In the genomic region with DNA sequence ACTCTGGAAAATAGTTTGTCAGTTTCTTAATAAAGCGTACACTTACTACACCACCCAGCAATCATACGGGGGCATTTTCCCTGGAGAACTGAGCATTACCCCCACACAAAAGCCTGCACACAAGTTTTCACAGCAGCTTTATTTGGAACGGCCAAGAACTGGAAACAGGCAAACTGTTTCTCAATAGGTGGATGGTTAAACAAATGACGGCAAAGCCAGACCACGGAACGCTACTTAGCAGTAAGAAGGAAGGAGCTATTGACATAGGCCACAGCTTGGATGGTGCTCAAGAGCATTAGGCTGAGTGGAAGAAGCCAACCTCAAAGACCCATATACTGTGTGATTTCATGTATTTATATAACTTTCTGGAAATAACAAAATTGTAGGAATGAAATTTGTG, we compare ENCODE assay signal across 10 cellular contexts. TPM values are rescaled to one million over a fixed set of nuclear protein-coding genes. Genes with fewer than 3 reads are reported as not detected.
DNase-seq lines count a peak whose midpoint lies in the region; ATAC-seq and TF ChIP-seq lines count a peak whose summit lies in the region.
"Had no signal": no experiment of that assay in that cellular context is flagged by ENCODE, and none has a peak within 500 bp of the region (broad histone marks: within the 10 kb centered on the region; RNA-seq: fewer than 3 reads in every experiment).

No MANE protein-coding gene starts in this region.

- in situ Hi-C loops in transverse colon (cut with MboI; ENCODE audit: low pct_ligation_motif_present in 1 of 4, low pct_unique_long_range_greater_than_20kb in 1 of 4, low sequenced_read_pairs in 3 of 4) = no loop called here

- H3K27ac ChIP-seq in HEK293 (ENCODE audit: extremely low read depth, low read depth, low read length) (0 out of 2 replicates have a peak overlapping the region, but pooled peaks have one; percentile 30), RWPE2 (ENCODE audit: poor library complexity, severe bottlenecking) (peak overlapping the region; percentile 100), transverse colon (peak overlapping the region; percentile 78 to 92 (median 86))

- TF ChIP-seq CTCF in HEK293 (tag by site-specific recombination; IDR thresholded peaks at IDR 0.05) (no peak), RWPE2 (IDR thresholded peaks at IDR 0.05; ENCODE audit: poor library complexity, severe bottlenecking) (no peak), transverse colon (IDR thresholded peaks at IDR 0.05) (no peak)

- no peaks in the 10 kb centered on the region for H3K9me3 ChIP-seq in HEK293 (ENCODE audit: control insufficient read depth, insufficient read depth, low read depth, low read length)
- no peaks in the 10 kb centered on the region for H3K9me3 ChIP-seq in RWPE2 (ENCODE audit: severe bottlenecking)
- H3K9me3 ChIP-seq in transverse colon = no peaks in the 10 kb centered on the region

- no peak for TF ChIP-seq POLR2A in transverse colon (IDR thresholded peaks at IDR 0.05)

- CTCF ChIA-PET in HEK293 (lab: Yijun Ruan, JAX) = no interaction called here

- intact Hi-C loops in transverse colon (cut with DNase I; ENCODE audit: low total_unique reads) = no loop called here

- POLR2A ChIA-PET in HEK293 (lab: Yijun Ruan, JAX) = no interaction called here

- ATAC-seq in RWPE2 (ENCODE audit: low read depth) = peak; percentile 47
- no peak for ATAC-seq in HG03378 (IDR thresholded peaks at IDR 0.05; ENCODE audit: unreplicated experiment)

- TF ChIP-seq EP300 in transverse colon (IDR thresholded peaks at IDR 0.05; ENCODE audit: low read depth) = no peak

- no peaks in the 10 kb centered on the region for H3K36me3 ChIP-seq in HEK293 (ENCODE audit: control insufficient read depth in 2 of 2, insufficient read depth in 1 of 2, low read length in 2 of 2)
- peaks cover 18% of the 10 kb centered on the region for H3K36me3 ChIP-seq in RWPE2 (ENCODE audit: low read depth)
- H3K36me3 ChIP-seq in transverse colon = no peaks in the 10 kb centered on the region

- peaks cover 17% of the 10 kb centered on the region for H3K4me1 ChIP-seq in HEK293 (ENCODE audit: control insufficient read depth, insufficient read depth, low read length)
- peaks cover 63% of the 10 kb centered on the region for H3K4me1 ChIP-seq in RWPE2 (ENCODE audit: insufficient read depth, poor library complexity, severe bottlenecking)
- peaks cover 18 to 63% (median 41%) of the 10 kb centered on the region in 4 donors for H3K4me1 ChIP-seq in transverse colon

- H3K4me3 ChIP-seq in HEK293 (ENCODE audit: low read depth, low read length) = no peak overlapping the region
- no peak overlapping the region for H3K4me3 ChIP-seq in RWPE2 (ENCODE audit: severe bottlenecking)
- peak overlapping the region in 1 of 4 donors; percentile 9 for H3K4me3 ChIP-seq in transverse colon

- H3K27me3 ChIP-seq in RWPE2 (ENCODE audit: insufficient read depth, poor library complexity, severe bottlenecking) (no peaks in the 10 kb centered on the region), transverse colon (no peaks in the 10 kb centered on the region)

- 49 to 57% methylated on average over 3 to 6 of the region's 6 CpGs for WGBS in transverse colon (ENCODE audit: low coverage in 1 of 2), 2 donors

- no peak for DNase-seq in RWPE2 (ENCODE audit: low spot score)
- peak; percentile 95 for DNase-seq in fibroblast of peridontal ligament (ENCODE audit: extremely low read depth)
- no peak for DNase-seq in transverse colon
- no peak for DNase-seq in GDM1 (lab: John Stamatoyannopoulos, UW)
- no peak for DNase-seq in cortex of kidney (lab: John Stamatoyannopoulos, UW)
- DNase-seq: activated T-cell treated with anti-CD3 and anti-CD28 coated beads, Interleukin-2, amount 50 U/mL, for 24 hours; NCI-H526 treated with DMSO at 0.1 percent for 48 hours; nephron progenitor cell had no signal

TF ChIP-seq in HEK293, 187 proteins besides CTCF, POLR2A, EP300 and RAD21:
- TF ChIP-seq ZNF707 (tag by site-specific recombination; IDR thresholded peaks at IDR 0.05) = no peak
- TF ChIP-seq ZFP69B (tag by site-specific recombination; IDR thresholded peaks at IDR 0.05) = no peak
- TF ChIP-seq ZNF585B (tag by site-specific recombination; IDR thresholded peaks at IDR 0.05) = no peak
- TF ChIP-seq ZNF37A (tag by site-specific recombination; IDR thresholded peaks at IDR 0.05) = no peak
TF ChIP-seq in HEK293: peak in this region for 0.

RNA-seq across cellular contexts. Expression of a gene that starts 9.0 kb away (rescaled TPM):
- total RNA-seq in transverse colon = 100 to 1,000 TPM; 205 to 499 (median 299) TPM

Comparison
In these comparisons a context has a peak if more than half of its experiments do, and no peak if none do; other contexts are left out.
1. H3K27ac ChIP-seq: peak in every context shown above with its lines; median percentile 100 in RWPE2; 86 in transverse colon; 30 in HEK293.